In the genomic region with DNA sequence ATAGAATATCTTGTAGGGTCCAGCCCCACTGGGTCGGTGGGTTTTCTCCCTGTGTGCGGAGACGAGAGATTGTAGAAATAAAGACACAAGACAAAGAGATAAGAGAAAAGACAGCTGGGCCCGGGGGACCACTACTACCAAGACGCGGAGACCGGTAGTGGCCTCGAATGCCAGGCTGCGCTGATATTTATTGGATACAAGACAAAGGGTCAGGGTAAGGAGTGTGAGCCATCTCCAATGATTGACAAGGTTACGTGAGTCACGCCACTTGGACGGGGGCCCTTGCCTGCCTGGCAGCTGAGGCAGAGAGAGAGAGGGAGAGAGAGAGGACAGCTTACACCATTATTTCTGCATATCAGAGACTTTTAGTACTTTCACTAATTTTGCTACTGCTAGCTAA, we compare ENCODE assay signal across 9 cellular contexts. TPM values are rescaled to one million over a fixed set of nuclear protein-coding genes. Genes with fewer than 3 reads are reported as not detected.
DNase-seq lines count a peak whose midpoint lies in the region; ATAC-seq and TF ChIP-seq lines count a peak whose summit lies in the region.
"Not testable (repeated sequence)": the region's sequence is repeated elsewhere in the genome, so short reads cannot be mapped to it uniquely, and the experiment has no call there.
"Had no signal": no experiment of that assay in that cellular context is flagged by ENCODE, and none has a peak within 500 bp of the region (broad histone marks: within the 10 kb centered on the region; RNA-seq: fewer than 3 reads in every experiment).

No MANE protein-coding gene starts in this region.

- 82% methylated on average over 12 of the region's 12 CpGs for WGBS in SK-N-SH (ENCODE audit: low lambda C conversion rate)
- 53 to 56% methylated on average over 12 of the region's 12 CpGs for WGBS in body of pancreas, 2 donors
- WGBS in spleen, 5 donors = 90 to 96% (median 91%) methylated on average over 12 of the region's 12 CpGs

- intact Hi-C loops in body of pancreas (cut with DNase I) = not testable (repeated sequence)
- intact Hi-C loops in lower lobe of right lung (cut with DNase I) (loop anchor here (5.0 kb wide), 1 partner anchor 102 kb away; no protein-coding TSS in a partner anchor), spleen (cut with DNase I; ENCODE audit: low total_unique reads) (loop anchor here (2.0 to 10.0 kb wide), 3 partner anchors 104 to 410 kb away; no protein-coding TSS in a partner anchor)

- H3K79me2 ChIP-seq in SK-N-SH (ENCODE audit: insufficient read depth) = peaks cover 43% of the 10 kb centered on the region

- not testable (repeated sequence) for H3K9me2 ChIP-seq in SK-N-SH

- H3K9ac ChIP-seq in SK-N-SH = not testable (repeated sequence)

- not testable (repeated sequence) for H3K4me1 ChIP-seq in SK-N-SH (ENCODE audit: control insufficient read depth in 1 of 2, insufficient read depth in 2 of 2, low read depth in 1 of 2, low read length in 1 of 2); lower lobe of right lung
- H3K4me1 ChIP-seq in body of pancreas (peaks cover 18% of the 10 kb centered on the region), right atrium auricular region (peaks cover 0 to 22% of the 10 kb centered on the region in 2 donors), spleen (peaks cover 0 to 51% (median 24%) of the 10 kb centered on the region in 6 donors)

- TF ChIP-seq RAD21 in SK-N-SH (IDR thresholded peaks at IDR 0.05; ENCODE audit: low read length) = not testable (repeated sequence)

- H3K27me3 ChIP-seq in SK-N-SH (ENCODE audit: insufficient read depth); body of pancreas; right atrium auricular region; lower lobe of right lung (ENCODE audit: low read depth); spleen (replicated peaks in 1 of 7): not testable (repeated sequence)

- not testable (repeated sequence) for H3K4me3 ChIP-seq in SK-N-SH (ENCODE audit: low read depth in 2 of 2, low read length in 1 of 2); body of pancreas; fibroblast of pulmonary artery (replicated peaks; ENCODE audit: low read depth, low read length); right atrium auricular region; lower lobe of right lung; spleen

- H3F3A ChIP-seq in SK-N-SH (replicated peaks; ENCODE audit: insufficient read depth) = not testable (repeated sequence)

- DNase-seq in ACHN (peak; percentile 87), HK-2 (ENCODE audit: unreplicated experiment) (peak; percentile 76), body of pancreas (peak; percentile 64 to 84 (median 70)), fibroblast of pulmonary artery (ENCODE audit: low read depth) (peak; percentile 19), lower lobe of right lung (peak; percentile 37), spleen (peak; percentile 61)
- not testable (repeated sequence) for DNase-seq in SK-N-SH; right atrium auricular region (ENCODE audit: low spot score)

- CTCF ChIA-PET in SK-N-SH (lab: Yijun Ruan, JAX) = interaction anchor here (0.6 to 1.7 kb wide), 9 partner anchors 73 to 428 kb away, joined by 3 to 6 read pairs (median 4); no protein-coding TSS in a partner anchor

- not testable (repeated sequence) for TF ChIP-seq CTCF in SK-N-SH (IDR thresholded peaks at IDR 0.05); body of pancreas (IDR thresholded peaks at IDR 0.05); fibroblast of pulmonary artery (IDR thresholded peaks at IDR 0.05; ENCODE audit: low read length, missing control alignments); right atrium auricular region (IDR thresholded peaks at IDR 0.05); lower lobe of right lung (IDR thresholded peaks at IDR 0.05); spleen (IDR thresholded peaks at IDR 0.05 in 8 of 11, conservative IDR thresholded peaks at IDR 0.05 in 3 of 11)

- in situ Hi-C loops in ACHN (cut with HindIII; ENCODE audit: low pct_ligation_motif_present, low pct_unique_long_range_greater_than_20kb, low sequenced_read_pairs) = not testable (repeated sequence)

- H2AFZ ChIP-seq in SK-N-SH (ENCODE audit: low read depth) = not testable (repeated sequence)

- not testable (repeated sequence) for H3K9me3 ChIP-seq in SK-N-SH, body of pancreas, right atrium auricular region, lower lobe of right lung, spleen

- not testable (repeated sequence) for H3K27ac ChIP-seq in SK-N-SH (ENCODE audit: low read depth in 2 of 2, low read length in 1 of 2); lower lobe of right lung; spleen
- H3K27ac ChIP-seq in body of pancreas (peak overlapping the region in 2 of 4 donors; percentile 14 to 66), right atrium auricular region (peak overlapping the region; percentile 37 to 43)

- not testable (repeated sequence) for ATAC-seq in body of pancreas, lower lobe of right lung

- not testable (repeated sequence) for H3K4me2 ChIP-seq in SK-N-SH

- H3K36me3 ChIP-seq in SK-N-SH (replicated peaks in 1 of 2; ENCODE audit: control insufficient read depth in 1 of 2, insufficient read depth in 2 of 2, low read length in 1 of 2) = peaks cover 0 to 30% of the 10 kb centered on the region in 2 experiments
- not testable (repeated sequence) for H3K36me3 ChIP-seq in body of pancreas (replicated peaks in 1 of 2; ENCODE audit: insufficient read depth in 1 of 2, low read depth in 2 of 2); right atrium auricular region
- peaks cover 31% of the 10 kb centered on the region for H3K36me3 ChIP-seq in lower lobe of right lung
- H3K36me3 ChIP-seq in spleen = peaks cover 0 to 69% (median 18%) of the 10 kb centered on the region in 6 donors

- not testable (repeated sequence) for H4K20me1 ChIP-seq in SK-N-SH (ENCODE audit: insufficient read depth)

- POLR2A ChIA-PET in SK-N-SH (lab: Yijun Ruan, JAX) = not testable (repeated sequence)

- not testable (repeated sequence) for TF ChIP-seq EP300 in SK-N-SH (IDR thresholded peaks at IDR 0.05; ENCODE audit: borderline replicate concordance in 1 of 2, low read depth in 1 of 2, low read length in 1 of 2)

- not testable (repeated sequence) for TF ChIP-seq POLR2A in body of pancreas (IDR thresholded peaks at IDR 0.05); spleen (IDR thresholded peaks at IDR 0.05)

TF ChIP-seq in SK-N-SH, 30 proteins besides CTCF, POLR2A, EP300 and RAD21:
- TF ChIP-seq, protein P1, sequence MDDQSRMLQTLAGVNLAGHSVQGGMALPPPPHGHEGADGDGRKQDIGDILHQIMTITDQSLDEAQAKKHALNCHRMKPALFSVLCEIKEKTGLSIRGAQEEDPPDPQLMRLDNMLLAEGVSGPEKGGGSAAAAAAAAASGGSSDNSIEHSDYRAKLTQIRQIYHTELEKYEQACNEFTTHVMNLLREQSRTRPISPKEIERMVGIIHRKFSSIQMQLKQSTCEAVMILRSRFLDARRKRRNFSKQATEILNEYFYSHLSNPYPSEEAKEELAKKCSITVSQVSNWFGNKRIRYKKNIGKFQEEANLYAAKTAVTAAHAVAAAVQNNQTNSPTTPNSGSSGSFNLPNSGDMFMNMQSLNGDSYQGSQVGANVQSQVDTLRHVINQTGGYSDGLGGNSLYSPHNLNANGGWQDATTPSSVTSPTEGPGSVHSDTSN (IDR thresholded peaks at IDR 0.05) = peak; percentile 48; the same call in 1 of the 2 replicates

RNA-seq across cellular contexts. Expression of a gene that starts 3.5 kb away (rescaled TPM):
- polyA plus RNA-seq in SK-N-SH (2012; rRNA removed) = 87.3 and 94.1 TPM in 2 replicates
- polyA plus RNA-seq in SK-N-SH (2012; cell fraction: cytosol; rRNA removed) = 53.0 and 69.3 TPM in 2 replicates
- polyA plus RNA-seq in SK-N-SH (2012; cell fraction: nucleus; rRNA removed) = 39.0 and 44.4 TPM in 2 replicates
- total RNA-seq in body of pancreas = 10 to 100 TPM; 22.4 to 46.7 TPM
- total RNA-seq in right atrium auricular region = 10 to 100 TPM; 32.2 to 43.2 TPM
- 39.9 TPM for total RNA-seq in lower lobe of right lung
- total RNA-seq in spleen = 10 to 100 TPM; 35.0 to 78.4 (median 49.5) TPM
- polyA plus RNA-seq in spleen = 10 to 100 TPM; 17.7 to 25.4 (median 18.9) TPM

RNA-seq across cellular contexts. Expression of a gene that starts 4.3 kb away (rescaled TPM):
- polyA plus RNA-seq in SK-N-SH (2012; rRNA removed) = 4.8 and 7.6 TPM in 2 replicates
- polyA plus RNA-seq in SK-N-SH (2012; cell fraction: cytosol; rRNA removed) = 3.2 and 5.1 TPM in 2 replicates
- polyA plus RNA-seq in SK-N-SH (2012; cell fraction: nucleus; rRNA removed) = 8.5 and 8.8 TPM in 2 replicates
- 1 to 10 TPM; 3.3 to 4.7 TPM for total RNA-seq in body of pancreas
- total RNA-seq in right atrium auricular region = 1 to 10 TPM; 5.1 to 6.6 TPM
- 11.0 TPM for total RNA-seq in lower lobe of right lung
- 10 to 100 TPM; 13.0 to 23.4 (median 17.4) TPM for total RNA-seq in spleen
- polyA plus RNA-seq in spleen = 1 to 10 TPM; 3.0 to 7.6 (median 3.4) TPM

RNA-seq across cellular contexts. Expression of a gene that starts 20.8 kb away (rescaled TPM):
- 2.6 and 3.1 TPM in 2 replicates for polyA plus RNA-seq in SK-N-SH (2012; rRNA removed)
- 1.1 and 2.2 TPM in 2 replicates for polyA plus RNA-seq in SK-N-SH (2012; cell fraction: cytosol; rRNA removed)
- polyA plus RNA-seq in SK-N-SH (2012; cell fraction: nucleus; rRNA removed) = 3.5 and 3.9 TPM in 2 replicates
- total RNA-seq in body of pancreas = 10 to 100 TPM; 22.3 to 35.3 TPM
- 10 to 100 TPM; 36.9 to 52.3 TPM for total RNA-seq in right atrium auricular region
- 21.5 TPM for total RNA-seq in lower lobe of right lung
- 10 to 100 TPM in 6 of 7 donors, 1 to 10 TPM in 1; 6.5 to 24.2 (median 16.9) TPM for total RNA-seq in spleen
- 1 to 10 TPM; 2.3 to 5.7 (median 2.9) TPM for polyA plus RNA-seq in spleen

RNA-seq across cellular contexts. Expression of a gene that starts 33.8 kb away (rescaled TPM):
- polyA plus RNA-seq in SK-N-SH (2012; rRNA removed) (0.05 TPM in 1 of 2 replicates, not detected in the other), spleen (under 1 TPM in 2 of 3 donors, not detected in 1; 0.02 to 0.12 TPM)
- polyA plus RNA-seq in SK-N-SH (2012; cell fraction: cytosol; rRNA removed) = under 0.01 TPM in 1 of 2 replicates, not detected in the other
- polyA plus RNA-seq in SK-N-SH (2012; cell fraction: nucleus; rRNA removed) = 0.05 TPM in 1 of 2 replicates, not detected in the other
- total RNA-seq in body of pancreas (not detected), right atrium auricular region (not detected), lower lobe of right lung (0.35 TPM), spleen (not detected)
- total RNA-seq: A172 had no signal
